Comparison of ENCODE assay signal across 16 cellular contexts in genomic region chr2:241743620-241744019, GRCh38. TPM values are rescaled to one million over a fixed set of nuclear protein-coding genes. Genes with fewer than 3 reads are reported as not detected.
DNase-seq lines count a peak whose midpoint lies in the region; ATAC-seq and TF ChIP-seq lines count a peak whose summit lies in the region.
"Had no signal": no experiment of that assay in that cellular context is flagged by ENCODE, and none has a peak within 500 bp of the region (broad histone marks: within the 10 kb centered on the region; RNA-seq: fewer than 3 reads in every experiment).

No MANE protein-coding gene starts in this region.

- H3K9me3 Mint-ChIP-seq in stimulated activated effector memory CD8-positive, alpha-beta T cell treated with anti-CD3 and anti-CD28 coated beads, Interleukin-12 subunit alpha, Interleukin-12 subunit beta, amount 100 ng/mL, for 72 hours = no peaks in the 10 kb centered on the region
- H3K9me3 Mint-ChIP-seq: CD8-positive, alpha-beta memory T cell had no signal

- ATAC-seq in left lobe of liver = peak; percentile 14
- no peak for ATAC-seq in stimulated activated effector memory CD8-positive, alpha-beta T cell treated with anti-CD3 and anti-CD28 coated beads, Interleukin-12 subunit alpha, Interleukin-12 subunit beta, amount 100 ng/mL, for 72 hours
- ATAC-seq: A549 had no signal

- no peak for DNase-seq in left lobe of liver (ENCODE audit: low spot score)
- no peak for DNase-seq in stimulated activated effector memory CD8-positive, alpha-beta T cell treated with anti-CD3 and anti-CD28 coated beads, Interleukin-12 subunit alpha, Interleukin-12 subunit beta, amount 100 ng/mL, for 72 hours (ENCODE audit: low spot score in 2 of 2)
- DNase-seq in tibial nerve (ENCODE audit: low spot score in 2 of 2) = no peak
- no peak for DNase-seq in occipital lobe (lab: John Stamatoyannopoulos, UW)
- DNase-seq: BE2C; Caco-2; CD8-positive, alpha-beta memory T cell; DND-41; GDM1; HCEC 1CT; HFFc6 had no signal

- peak overlapping the region; percentile 92 for H3K4me2 ChIP-seq in BLaER1
- peak overlapping the region; percentile 71 to 99 (median 93) for H3K4me2 ChIP-seq in BLaER1 treated with 17β-estradiol and CSF1 and Interleukin-3, amounts not matched to agents 10 nM and 100 nM
- H3K4me2 ChIP-seq: A549 had no signal

- no peak for TF ChIP-seq EP300 in tibial nerve (IDR thresholded peaks at IDR 0.05)

- H3K4me1 ChIP-seq in BLaER1 (peaks cover 84% of the 10 kb centered on the region), tibial nerve (peaks cover 0 to 3% (median 0%) of the 10 kb centered on the region in 4 donors)
- H3K4me1 ChIP-seq in BLaER1 treated with 17β-estradiol and CSF1 and Interleukin-3, amounts not matched to agents 10 nM and 100 nM = peaks cover 71 to 87% (median 79%) of the 10 kb centered on the region in 10 experiments
- H3K4me1 ChIP-seq: A549, BE2C, Caco-2 had no signal

- no peak overlapping the region for H3K4me3 Mint-ChIP-seq in stimulated activated effector memory CD8-positive, alpha-beta T cell treated with anti-CD3 and anti-CD28 coated beads, Interleukin-12 subunit alpha, Interleukin-12 subunit beta, amount 100 ng/mL, for 72 hours
- H3K4me3 Mint-ChIP-seq: HFFc6 had no signal

- H4K20me1 ChIP-seq in BLaER1 = peaks cover 64% of the 10 kb centered on the region
- peaks cover 0 to 43% (median under 1%) of the 10 kb centered on the region in 11 experiments; a peak in 9 of 22 replicates for H4K20me1 ChIP-seq in BLaER1 treated with 17β-estradiol and CSF1 and Interleukin-3, amounts not matched to agents 10 nM and 100 nM

- peaks cover 39% of the 10 kb centered on the region for H3K36me3 ChIP-seq in BLaER1
- H3K36me3 ChIP-seq in BLaER1 treated with 17β-estradiol and CSF1 and Interleukin-3, amounts not matched to agents 10 nM and 100 nM = peaks cover 15 to 51% (median 25%) of the 10 kb centered on the region in 11 experiments; a peak in 20 of 22 replicates
- peaks cover 0 to 86% (median 3%) of the 10 kb centered on the region in 3 donors for H3K36me3 ChIP-seq in tibial nerve

- H3K27ac ChIP-seq in BLaER1 (peak overlapping the region; percentile 49), tibial nerve (no peak overlapping the region)
- peak overlapping the region in 9 of 11 experiments; percentile 69 to 85 (median 78); a peak in 18 of 22 replicates for H3K27ac ChIP-seq in BLaER1 treated with 17β-estradiol and CSF1 and Interleukin-3, amounts not matched to agents 10 nM and 100 nM
- H3K27ac ChIP-seq: A549 had no signal

- H3K9ac ChIP-seq in BLaER1 = peak overlapping the region; percentile 57
- H3K9ac ChIP-seq in BLaER1 treated with 17β-estradiol and CSF1 and Interleukin-3, amounts not matched to agents 10 nM and 100 nM = peak overlapping the region in 10 of 11 experiments; percentile 36 to 75 (median 66); a peak in 16 of 22 replicates

- H3K4me3 ChIP-seq in BLaER1 = peak overlapping the region; percentile 15; the same call in 1 of the 2 replicates
- H3K4me3 ChIP-seq in BLaER1 treated with 17β-estradiol and CSF1 and Interleukin-3, amounts not matched to agents 10 nM and 100 nM = peak overlapping the region in 3 of 10 experiments; percentile 12 to 31 (median 30); a peak in 4 of 20 replicates
- H3K4me3 ChIP-seq in tibial nerve = no peak overlapping the region
- H3K4me3 ChIP-seq: A549 had no signal

- peaks cover 32% of the 10 kb centered on the region for H3K4me1 Mint-ChIP-seq in stimulated activated effector memory CD8-positive, alpha-beta T cell treated with anti-CD3 and anti-CD28 coated beads, Interleukin-12 subunit alpha, Interleukin-12 subunit beta, amount 100 ng/mL, for 72 hours

- H3K27ac Mint-ChIP-seq in stimulated activated effector memory CD8-positive, alpha-beta T cell treated with anti-CD3 and anti-CD28 coated beads, Interleukin-12 subunit alpha, Interleukin-12 subunit beta, amount 100 ng/mL, for 72 hours = peak overlapping the region; percentile 48
- H3K27ac Mint-ChIP-seq: CD8-positive, alpha-beta memory T cell; HFFc6 had no signal

- H3K9me3 ChIP-seq in BLaER1 (peaks cover 9% of the 10 kb centered on the region; the same call in 1 of the 2 replicates), tibial nerve (peaks cover 0 to 9% (median 2%) of the 10 kb centered on the region in 4 donors)
- peaks cover 0 to 17% (median 4%) of the 10 kb centered on the region in 11 experiments; a peak in 7 of 22 replicates for H3K9me3 ChIP-seq in BLaER1 treated with 17β-estradiol and CSF1 and Interleukin-3, amounts not matched to agents 10 nM and 100 nM (replicated peaks in 1 of 11)
- H3K9me3 ChIP-seq: A549, BE2C, Caco-2 had no signal

- TF ChIP-seq CTCF in tibial nerve (IDR thresholded peaks at IDR 0.05) = no peak

- 91 to 96% methylated on average over 10 to 16 of the region's 16 CpGs for WGBS in tibial nerve, 2 donors

- peaks cover 43% of the 10 kb centered on the region for H3K36me3 Mint-ChIP-seq in stimulated activated effector memory CD8-positive, alpha-beta T cell treated with anti-CD3 and anti-CD28 coated beads, Interleukin-12 subunit alpha, Interleukin-12 subunit beta, amount 100 ng/mL, for 72 hours

- no peak for TF ChIP-seq POLR2A in tibial nerve (IDR thresholded peaks at IDR 0.05)

- H3K27me3 ChIP-seq in BLaER1 (no peaks in the 10 kb centered on the region), tibial nerve (no peaks in the 10 kb centered on the region)
- H3K27me3 ChIP-seq in BLaER1 treated with 17β-estradiol and CSF1 and Interleukin-3, amounts not matched to agents 10 nM and 100 nM = no peaks in the 10 kb centered on the region
- H3K27me3 ChIP-seq: BE2C had no signal

RNA-seq across cellular contexts. Expression of gene D2HGDH, which starts 9.2 kb away (rescaled TPM):
- total RNA-seq in left lobe of liver (45.5 TPM), tibial nerve (10 to 100 TPM; 24.7 to 58.8 (median 43.9) TPM), occipital lobe (8.0 TPM)

RNA-seq across cellular contexts. Expression of gene GAL3ST2, which starts 33.0 kb away (rescaled TPM):
- total RNA-seq in left lobe of liver (0.55 TPM), tibial nerve (1 to 10 TPM in 1 of 4 donors, under 1 TPM in 2, not detected in 1; 0.21 to 3.9 (median 0.30) TPM), occipital lobe (0.16 TPM)
- total RNA-seq: H4, HT1080 had no signal

RNA-seq across cellular contexts. Expression of gene ING5, which starts 41.8 kb away (rescaled TPM):
- total RNA-seq in left lobe of liver = 20.7 TPM
- 10 to 100 TPM; 33.4 to 73.3 (median 56.2) TPM for total RNA-seq in tibial nerve
- total RNA-seq in occipital lobe = 23.4 TPM

RNA-seq across cellular contexts. Expression of gene DTYMK, which starts 57.0 kb away (rescaled TPM):
- total RNA-seq in left lobe of liver (11.5 TPM), tibial nerve (10 to 100 TPM; 20.5 to 35.4 (median 21.3) TPM), occipital lobe (10.0 TPM)

Comparison
In these comparisons a context has a peak if more than half of its experiments do, and no peak if none do; other contexts are left out.
1. H3K27ac ChIP-seq: peak in BLaER1 (single experiment) and BLaER1 treated with 17β-estradiol and CSF1 and Interleukin-3, amounts not matched to agents 10 nM and 100 nM (9 of 11); none in tibial nerve (0 of 4).